In the genomic region with DNA sequence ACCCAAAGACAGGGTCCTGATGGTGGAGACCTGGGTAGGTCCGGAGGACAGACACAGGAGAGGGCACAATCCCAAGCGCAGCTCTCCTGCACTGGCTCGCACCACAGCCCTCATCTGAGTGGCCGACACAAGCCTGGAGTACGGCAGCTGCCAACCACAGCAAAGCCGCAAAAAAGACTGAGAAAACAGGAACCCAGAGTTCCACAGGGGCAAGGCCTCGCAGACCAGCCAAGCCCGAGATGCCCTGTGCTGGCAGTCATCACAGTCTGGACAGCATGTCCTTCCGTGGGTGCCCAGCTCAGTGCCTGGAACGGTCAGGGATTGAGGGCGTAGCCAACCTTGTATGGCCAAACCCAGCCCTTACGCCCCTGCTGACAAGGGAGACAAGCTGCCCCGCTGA, we compare ENCODE assay signal across 14 cellular contexts. TPM values are rescaled to one million over a fixed set of nuclear protein-coding genes. Genes with fewer than 3 reads are reported as not detected.
A peak's percentile ranks its signal among the peaks of the same experiment; 100 is the strongest.
DNase-seq lines count a peak whose midpoint lies in the region; ATAC-seq, FAIRE-seq and TF ChIP-seq lines count a peak whose summit lies in the region.
"Had no signal": no experiment of that assay in that cellular context is flagged by ENCODE, and none has a peak within 500 bp of the region (broad histone marks: within the 10 kb centered on the region; RNA-seq: fewer than 3 reads in every experiment).

No MANE protein-coding gene starts in this region.

- FAIRE-seq in RCC 7860 (lab: Jason Lieb, UNC), result no peak
- FAIRE-seq: bronchial epithelial cell had no signal

- DNase-seq in AML-193 (lab: John Stamatoyannopoulos, UW) (peak; percentile 25 to 50), GDM1 (lab: John Stamatoyannopoulos, UW) (peak; percentile 69), ascending aorta (ENCODE audit: low spot score in 2 of 2) (peak; percentile 69 to 88), mucosa of descending colon (no peak), RCC 7860 (ENCODE audit: low spot score) (no peak), stomach (no peak)
- DNase-seq: activated CD4-positive, CD25-positive, alpha-beta regulatory T cell; NCI-H1694 had no signal

- no peak for TF ChIP-seq CTCF in ascending aorta (IDR thresholded peaks at IDR 0.05)
- TF ChIP-seq CTCF in mucosa of descending colon (IDR thresholded peaks at IDR 0.05), result no peak
- no peak for TF ChIP-seq CTCF in stomach (IDR thresholded peaks at IDR 0.05)

- H3K27ac ChIP-seq in ascending aorta, result peak overlapping the region; percentile 82 to 86
- peak overlapping the region in 2 of 5 donors; percentile 18 to 27 for H3K27ac ChIP-seq in stomach
- H3K27ac ChIP-seq: epithelial cell of prostate had no signal

- no peaks in the 10 kb centered on the region for H3K27me3 ChIP-seq in ascending aorta
- no peaks in the 10 kb centered on the region for H3K27me3 ChIP-seq in stomach

- peak overlapping the region; percentile 8 to 26 for H3K4me3 ChIP-seq in ascending aorta
- H3K4me3 ChIP-seq in mucosa of descending colon, result no peak overlapping the region
- no peak overlapping the region for H3K4me3 ChIP-seq in stomach

- no peak for TF ChIP-seq POLR2A in stomach (IDR thresholded peaks at IDR 0.05)

- H3K9me3 ChIP-seq in ascending aorta (no peaks in the 10 kb centered on the region), mucosa of descending colon (no peaks in the 10 kb centered on the region), stomach (no peaks in the 10 kb centered on the region)

- intact Hi-C loops in ascending aorta (cut with DNase I), result loop anchor here (5.0 kb wide), 1 partner anchor 39 kb away; a partner anchor contains a TSS
- intact Hi-C loops in mucosa of descending colon (cut with DNase I, micrococcal nuclease), result no loop called here
- intact Hi-C loops in stomach (cut with DNase I; ENCODE audit: low total_unique reads), result no loop called here

- H3K36me3 ChIP-seq in ascending aorta (peaks cover 64 to 69% of the 10 kb centered on the region in 2 donors), mucosa of descending colon (ENCODE audit: low read depth) (peaks cover 4% of the 10 kb centered on the region), stomach (peaks cover 69 to 100% (median 97%) of the 10 kb centered on the region in 4 donors)

- ATAC-seq in mucosa of descending colon, result peak; percentile 5
- ATAC-seq in HG02852 (IDR thresholded peaks at IDR 0.05; ENCODE audit: unreplicated experiment), result no peak
- no peak for ATAC-seq in HG03108 (IDR thresholded peaks at IDR 0.05; ENCODE audit: unreplicated experiment)

- TF ChIP-seq EP300 in stomach (IDR thresholded peaks at IDR 0.05), result no peak

- H3K4me1 ChIP-seq in ascending aorta (peaks cover 18 to 57% of the 10 kb centered on the region in 2 donors), mucosa of descending colon (ENCODE audit: low read depth) (no peaks in the 10 kb centered on the region), stomach (peaks cover 39 to 90% (median 64%) of the 10 kb centered on the region in 4 donors)

- 65 to 79% (median 77%) methylated on average over 9 to 13 of the region's 13 CpGs for WGBS in stomach, 5 donors

RNA-seq across cellular contexts. Expression of a gene that starts 11.4 kb away (rescaled TPM):
- total RNA-seq in ascending aorta (106 TPM), mucosa of descending colon (10 to 100 TPM; 36.8 to 53.9 (median 42.3) TPM), stomach (100 to 1,000 TPM in 1 of 5 donors, 10 to 100 TPM in 4; 22.6 to 139 (median 25.7) TPM)
- polyA plus RNA-seq in stomach, result 10 to 100 TPM; 34.8 to 64.4 (median 61.3) TPM

RNA-seq across cellular contexts. Expression of a gene that starts 11.4 kb away (rescaled TPM):
- total RNA-seq in ascending aorta (147 TPM), mucosa of descending colon (10 to 100 TPM in 2 of 3 donors, 1 to 10 TPM in 1; 8.7 to 68.2 (median 10.7) TPM), stomach (10 to 100 TPM; 13.0 to 59.8 (median 34.5) TPM)
- polyA plus RNA-seq in stomach, result 10 to 100 TPM in 1 of 3 donors, 1 to 10 TPM in 2; 9.2 to 15.4 (median 9.8) TPM

RNA-seq across cellular contexts. Expression of a gene that starts 22.3 kb away (rescaled TPM):
- total RNA-seq in ascending aorta (1.5 TPM), mucosa of descending colon (10 to 100 TPM in 1 of 3 donors, 1 to 10 TPM in 2; 6.6 to 21.5 (median 8.9) TPM), stomach (10 to 100 TPM in 2 of 5 donors, 1 to 10 TPM in 3; 2.7 to 16.9 (median 7.5) TPM)
- polyA plus RNA-seq in stomach, result 1 to 10 TPM; 4.5 to 6.7 (median 5.7) TPM

RNA-seq across cellular contexts. Expression of a gene that starts 33.4 kb away (rescaled TPM):
- total RNA-seq in ascending aorta (9.3 TPM), mucosa of descending colon (10 to 100 TPM in 2 of 3 donors, 1 to 10 TPM in 1; 8.5 to 19.4 (median 13.7) TPM), stomach (100 to 1,000 TPM in 1 of 5 donors, 10 to 100 TPM in 2, 1 to 10 TPM in 2; 5.8 to 116 (median 10.4) TPM)
- 10 to 100 TPM; 17.9 to 27.6 (median 26.6) TPM for polyA plus RNA-seq in stomach

RNA-seq across cellular contexts. Expression of a gene that starts 36.1 kb away (rescaled TPM):
- not detected for total RNA-seq in ascending aorta
- total RNA-seq in mucosa of descending colon, result under 1 TPM in 2 of 3 donors, not detected in 1; 0.13 to 0.14 TPM
- total RNA-seq in stomach, result not detected
- under 1 TPM in 2 of 3 donors, not detected in 1; 0.08 to 0.12 TPM for polyA plus RNA-seq in stomach
- total RNA-seq: bronchial epithelial cell, mesenteric fat pad, subcutaneous adipose tissue had no signal

Comparison
In these comparisons a context has a peak if more than half of its experiments do, and no peak if none do; other contexts are left out.
1. DNase-seq: peak in AML-193 (2 of 2), GDM1 (single experiment) and ascending aorta (2 of 2); none in mucosa of descending colon (0 of 3), RCC 7860 (single experiment) and stomach (single experiment).
2. H3K4me3 ChIP-seq: peak in ascending aorta (2 of 2); none in mucosa of descending colon (single experiment) and stomach (0 of 4).